ENCODE assay signal across 18 cellular contexts in the genomic region with DNA sequence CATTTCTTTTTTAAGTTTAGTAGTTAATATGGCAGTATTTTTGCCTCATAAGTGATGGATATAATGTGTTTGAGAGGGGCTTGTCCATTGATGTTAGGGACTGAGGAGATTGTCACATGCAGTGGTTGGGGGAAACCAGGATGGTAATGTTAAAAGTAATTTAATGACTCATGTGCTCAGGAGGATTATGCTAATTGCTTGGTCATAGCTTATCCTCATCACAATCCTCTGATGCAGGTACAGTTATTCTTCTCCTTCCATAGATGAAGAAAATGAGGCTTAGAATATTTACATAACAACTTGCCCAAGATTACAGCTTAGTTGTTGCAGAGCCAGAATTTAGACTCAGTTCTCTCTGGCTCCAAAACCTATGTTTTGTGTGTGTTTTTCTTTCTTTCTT.
DNase-seq lines count a peak whose midpoint lies in the region; ATAC-seq and TF ChIP-seq lines count a peak whose summit lies in the region.
"Had no signal": no experiment of that assay in that cellular context is flagged by ENCODE, and none has a peak within 500 bp of the region (broad histone marks: within the 10 kb centered on the region; RNA-seq: fewer than 3 reads in every experiment).

No MANE protein-coding gene starts in this region.

- no peaks in the 10 kb centered on the region for H3K36me3 Mint-ChIP-seq in activated naive CD4-positive, alpha-beta T cell treated with anti-CD3 and anti-CD28 coated beads for 36 hours (ENCODE audit: low read depth)
- H3K36me3 Mint-ChIP-seq in progenitor cell of endocrine pancreas (ENCODE audit: insufficient read depth), result peaks cover 27% of the 10 kb centered on the region
- H3K36me3 Mint-ChIP-seq: IgD-negative memory B cell had no signal

- no peak for DNase-seq in activated naive CD4-positive, alpha-beta T cell treated with anti-CD3 and anti-CD28 coated beads for 36 hours
- DNase-seq in activated naive CD4-positive, alpha-beta T cell treated with Interleukin-2 at 50 U/mL for 16 hours, result no peak
- DNase-seq in M059J (ENCODE audit: low read depth) (peak; percentile 19), foreskin keratinocyte (peak in 1 of 2 donors; percentile 15), progenitor cell of endocrine pancreas (ENCODE audit: low spot score, unreplicated experiment) (no peak), NCI-H1048 (lab: John Stamatoyannopoulos, UW) (no peak), superior temporal gyrus (ENCODE audit: extremely low spot score) (no peak)
- DNase-seq: ACHN; AML-193; Caco-2; CD4-positive, alpha-beta T cell; DMS153; DMS79 had no signal

- TF ChIP-seq CTCF in foreskin keratinocyte (conservative IDR thresholded peaks at IDR 0.05), result no peak
- TF ChIP-seq CTCF in progenitor cell of endocrine pancreas (IDR thresholded peaks at IDR 0.05; ENCODE audit: unreplicated experiment), result no peak

- H3K27ac Mint-ChIP-seq in activated naive CD4-positive, alpha-beta T cell treated with anti-CD3 and anti-CD28 coated beads for 36 hours, result peak overlapping the region; percentile 34
- H3K27ac Mint-ChIP-seq in progenitor cell of endocrine pancreas, result peak overlapping the region; percentile 67
- H3K27ac Mint-ChIP-seq: CD4-positive, alpha-beta T cell; IgD-negative memory B cell had no signal

- intact Hi-C loops in activated naive CD4-positive, alpha-beta T cell treated with anti-CD3 and anti-CD28 coated beads for 36 hours (cut with micrococcal nuclease), result no loop called here

- no peaks in the 10 kb centered on the region for H3K27me3 ChIP-seq in foreskin keratinocyte

- CTCF ChIA-PET in activated naive CD4-positive, alpha-beta T cell treated with anti-CD3 and anti-CD28 coated beads for 36 hours (lab: Charles Lee), result no interaction called here

- peaks cover 11% of the 10 kb centered on the region for H3K4me1 ChIP-seq in foreskin keratinocyte
- H3K4me1 ChIP-seq: Caco-2 had no signal

- ATAC-seq in foreskin keratinocyte (peak; percentile 65), GM21576 (IDR thresholded peaks at IDR 0.05; ENCODE audit: unreplicated experiment) (no peak)
- ATAC-seq: GM12878, HepG2 had no signal

- H3K4me3 Mint-ChIP-seq in activated naive CD4-positive, alpha-beta T cell treated with anti-CD3 and anti-CD28 coated beads for 36 hours, result no peak overlapping the region
- H3K4me3 Mint-ChIP-seq in progenitor cell of endocrine pancreas (ENCODE audit: low read depth), result no peak overlapping the region
- H3K4me3 Mint-ChIP-seq: CD4-positive, alpha-beta T cell; IgD-negative memory B cell had no signal

- peaks cover 13% of the 10 kb centered on the region for H3K4me1 Mint-ChIP-seq in activated naive CD4-positive, alpha-beta T cell treated with anti-CD3 and anti-CD28 coated beads for 36 hours (ENCODE audit: low read depth)
- H3K4me1 Mint-ChIP-seq in progenitor cell of endocrine pancreas (ENCODE audit: low read depth), result peaks cover 62% of the 10 kb centered on the region
- H3K4me1 Mint-ChIP-seq: IgD-negative memory B cell had no signal

- no peaks in the 10 kb centered on the region for H3K27me3 Mint-ChIP-seq in activated naive CD4-positive, alpha-beta T cell treated with anti-CD3 and anti-CD28 coated beads for 36 hours (ENCODE audit: low read depth)
- no peaks in the 10 kb centered on the region for H3K27me3 Mint-ChIP-seq in progenitor cell of endocrine pancreas
- H3K27me3 Mint-ChIP-seq: CD4-positive, alpha-beta T cell had no signal

- no peaks in the 10 kb centered on the region for H3K9me3 Mint-ChIP-seq in activated naive CD4-positive, alpha-beta T cell treated with anti-CD3 and anti-CD28 coated beads for 36 hours
- H3K9me3 Mint-ChIP-seq in progenitor cell of endocrine pancreas (ENCODE audit: low read depth), result peaks cover 4% of the 10 kb centered on the region
- H3K9me3 Mint-ChIP-seq: CD4-positive, alpha-beta T cell had no signal

- no peak overlapping the region for H3K27ac ChIP-seq in foreskin keratinocyte
- H3K27ac ChIP-seq: C4-2B had no signal
